1 cellular context compared by ENCODE assay signal in the genomic region with DNA sequence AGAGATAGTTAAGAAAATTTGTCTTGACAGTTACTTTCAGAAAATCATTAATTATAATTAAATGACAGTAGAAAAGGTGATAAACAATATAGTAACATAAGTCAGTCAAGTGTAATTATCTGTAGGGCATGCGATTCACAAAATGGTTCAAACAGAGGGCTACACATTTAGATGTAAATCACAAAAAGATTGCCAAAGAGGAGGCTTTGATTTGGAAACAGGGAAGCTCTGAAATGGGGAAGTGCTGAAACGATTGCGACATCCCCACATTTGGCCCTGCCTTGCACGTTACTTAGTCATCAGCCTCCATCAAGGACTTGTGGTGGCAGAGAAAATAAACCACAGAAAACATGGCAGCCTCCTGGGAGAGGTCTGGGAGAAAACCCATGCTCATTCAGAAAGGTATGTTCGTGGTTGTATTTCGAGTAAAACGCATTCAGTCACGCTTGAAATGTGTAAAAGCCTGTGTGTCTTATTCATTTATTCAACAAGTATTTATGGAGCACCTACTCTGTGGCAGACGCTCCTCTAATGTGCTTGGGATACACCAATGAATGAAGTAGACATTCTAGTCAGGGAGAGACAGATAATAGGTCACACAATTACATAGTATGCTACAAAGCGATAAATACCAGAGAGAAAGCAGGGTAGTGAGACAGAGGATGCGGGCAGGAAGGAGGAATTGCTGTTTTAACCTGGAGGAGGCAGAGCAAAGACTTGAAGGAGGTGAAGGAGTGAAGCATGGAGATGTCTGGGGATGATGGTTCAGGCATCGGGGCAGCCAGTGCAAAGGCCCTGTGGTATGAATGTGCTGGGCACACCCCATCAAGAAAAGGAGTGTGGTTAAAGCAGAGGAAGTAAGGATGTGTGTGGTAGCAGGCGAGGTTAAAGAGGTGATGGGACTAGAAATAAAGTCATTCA.
TF ChIP-seq lines count a peak whose summit lies in the region.

No MANE protein-coding gene starts in this region.

TF ChIP-seq in WTC11, 78 proteins besides CTCF, POLR2A, EP300 and RAD21 (continued from another document):
- TF ChIP-seq EMX1 (CRISPR knock-in tag; IDR thresholded peaks at IDR 0.05) (no peak), ZNF396 (CRISPR knock-in tag; IDR thresholded peaks at IDR 0.05; ENCODE audit: borderline replicate concordance) (no peak), ELF4 (CRISPR knock-in tag; IDR thresholded peaks at IDR 0.05; ENCODE audit: low read depth) (no peak), SMAD3 (CRISPR knock-in tag; IDR thresholded peaks at IDR 0.05; ENCODE audit: borderline replicate concordance) (no peak), GTF2I (CRISPR knock-in tag; conservative IDR thresholded peaks at IDR 0.05) (peak; percentile 76; the same call in 1 of the 2 replicates), ZNF121 (CRISPR knock-in tag; IDR thresholded peaks at IDR 0.05) (0 out of 2 replicates have a peak, but pooled peaks have one; percentile 28)
- TF ChIP-seq, protein P1, sequence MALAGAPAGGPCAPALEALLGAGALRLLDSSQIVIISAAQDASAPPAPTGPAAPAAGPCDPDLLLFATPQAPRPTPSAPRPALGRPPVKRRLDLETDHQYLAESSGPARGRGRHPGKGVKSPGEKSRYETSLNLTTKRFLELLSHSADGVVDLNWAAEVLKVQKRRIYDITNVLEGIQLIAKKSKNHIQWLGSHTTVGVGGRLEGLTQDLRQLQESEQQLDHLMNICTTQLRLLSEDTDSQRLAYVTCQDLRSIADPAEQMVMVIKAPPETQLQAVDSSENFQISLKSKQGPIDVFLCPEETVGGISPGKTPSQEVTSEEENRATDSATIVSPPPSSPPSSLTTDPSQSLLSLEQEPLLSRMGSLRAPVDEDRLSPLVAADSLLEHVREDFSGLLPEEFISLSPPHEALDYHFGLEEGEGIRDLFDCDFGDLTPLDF (CRISPR knock-in tag; IDR thresholded peaks at IDR 0.05) = no peak
- TF ChIP-seq, protein P2, sequence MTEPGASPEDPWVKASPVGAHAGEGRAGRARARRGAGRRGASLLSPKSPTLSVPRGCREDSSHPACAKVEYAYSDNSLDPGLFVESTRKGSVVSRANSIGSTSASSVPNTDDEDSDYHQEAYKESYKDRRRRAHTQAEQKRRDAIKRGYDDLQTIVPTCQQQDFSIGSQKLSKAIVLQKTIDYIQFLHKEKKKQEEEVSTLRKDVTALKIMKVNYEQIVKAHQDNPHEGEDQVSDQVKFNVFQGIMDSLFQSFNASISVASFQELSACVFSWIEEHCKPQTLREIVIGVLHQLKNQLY (CRISPR knock-in tag; IDR thresholded peaks at IDR 0.05) = no peak
